Comparison of ENCODE assay signal across 23 cellular contexts in genomic region chr12:46304080-46304479, GRCh38. TPM values are rescaled to one million over a fixed set of nuclear protein-coding genes. Genes with fewer than 3 reads are reported as not detected.
DNase-seq lines count a peak whose midpoint lies in the region; ATAC-seq and TF ChIP-seq lines count a peak whose summit lies in the region.
"Had no signal": no experiment of that assay in that cellular context is flagged by ENCODE, and none has a peak within 500 bp of the region (broad histone marks: within the 10 kb centered on the region; RNA-seq: fewer than 3 reads in every experiment).

No MANE protein-coding gene starts in this region.

- H3K9me3 Mint-ChIP-seq in activated CD4-positive, alpha-beta T cell treated with anti-CD3 and anti-CD28 coated beads, Interleukin-2, amount 10 ng/mL, durations not matched to agents 24 days and 14 days = no peaks in the 10 kb centered on the region

- H3K4me3 ChIP-seq in adipocyte (ENCODE audit: low read length) (no peak overlapping the region), fibroblast of the aortic adventitia (ENCODE audit: low read depth, low read length) (no peak overlapping the region), stomach smooth muscle (ENCODE audit: low read length in 2 of 2) (peak overlapping the region in 1 of 2 donors; percentile 30)
- H3K4me3 ChIP-seq: BLaER1 treated with 17β-estradiol and CSF1 and Interleukin-3, amounts not matched to agents 10 nM and 100 nM; colonic mucosa; heart left ventricle; smooth muscle cell had no signal

- DNase-seq in activated CD4-positive, alpha-beta T cell treated with anti-CD3 and anti-CD28 coated beads, Interleukin-2, amount 10 ng/mL, durations not matched to agents 24 days and 14 days = peak; percentile 51
- no peak for DNase-seq in activated CD4-positive, alpha-beta T cell treated with anti-CD3 and anti-CD28 coated beads for 4 hours
- peak; percentile 41 for DNase-seq in adipocyte (ENCODE audit: low read depth)
- peak; percentile 44 for DNase-seq in fibroblast of the aortic adventitia (ENCODE audit: low read depth)
- no peak for DNase-seq in activated T-cell treated with anti-CD3 and anti-CD28 coated beads, Interleukin-2, amount 50 U/mL, for 48 hours
- no peak for DNase-seq in C1 segment of cervical spinal cord (lab: John Stamatoyannopoulos, UW)
- DNase-seq: activated CD4-positive, alpha-beta T cell treated with anti-CD3 and anti-CD28 coated beads, Interleukin-2, amount 50 U/mL, for 1 hour; activated CD8-positive, alpha-beta memory T cell treated with anti-CD3 and anti-CD28 coated beads, Interleukin-2, amount 10 ng/mL, durations not matched to agents 7 days and 5 days; activated naive CD4-positive, alpha-beta T cell treated with anti-CD3 and anti-CD28 coated beads for 36 hours; amniotic stem cell; colonic mucosa; heart left ventricle; Karpas-422; NCI-H1048; NCI-H1930; NCI-H82; OCI-M1; stimulated activated CD4-positive, alpha-beta T cell treated with anti-CD3 and anti-CD28 coated beads, Interleukin-2, amount 100 ng/mL, for 24 hours had no signal

- TF ChIP-seq CTCF in fibroblast of the aortic adventitia (IDR thresholded peaks at IDR 0.05; ENCODE audit: insufficient read depth, low read length) = no peak

- H3K9me3 ChIP-seq in adipocyte (ENCODE audit: control insufficient read depth, low read length) (peaks cover 14% of the 10 kb centered on the region), stomach smooth muscle (ENCODE audit: control insufficient read depth in 2 of 2, low read length in 2 of 2) (no peaks in the 10 kb centered on the region)
- H3K9me3 ChIP-seq: colonic mucosa had no signal

- ATAC-seq in HG02840 (IDR thresholded peaks at IDR 0.05; ENCODE audit: low FRiP score, unreplicated experiment) = no peak
- ATAC-seq: activated CD8-positive, alpha-beta memory T cell treated with anti-CD3 and anti-CD28 coated beads, Interleukin-2, amount 10 ng/mL, durations not matched to agents 7 days and 5 days; heart left ventricle had no signal

- H3K9ac ChIP-seq in adipocyte (ENCODE audit: low read length) (no peak overlapping the region), stomach smooth muscle (ENCODE audit: low read length in 2 of 2) (no peak overlapping the region)
- H3K9ac ChIP-seq: BLaER1 treated with 17β-estradiol and CSF1 and Interleukin-3, amounts not matched to agents 10 nM and 100 nM had no signal

- peaks cover 3% of the 10 kb centered on the region for H3K4me1 Mint-ChIP-seq in activated CD4-positive, alpha-beta T cell treated with anti-CD3 and anti-CD28 coated beads, Interleukin-2, amount 10 ng/mL, durations not matched to agents 24 days and 14 days
- H3K4me1 Mint-ChIP-seq: activated CD8-positive, alpha-beta memory T cell treated with anti-CD3 and anti-CD28 coated beads, Interleukin-2, amount 10 ng/mL, durations not matched to agents 7 days and 5 days had no signal

- no peaks in the 10 kb centered on the region for H3K36me3 ChIP-seq in adipocyte (ENCODE audit: control insufficient read depth, insufficient read depth, low read length, severe bottlenecking)
- H3K36me3 ChIP-seq in stomach smooth muscle (ENCODE audit: control insufficient read depth in 2 of 2, insufficient read depth in 2 of 2, low read length in 2 of 2) = no peaks in the 10 kb centered on the region
- H3K36me3 ChIP-seq: BLaER1 treated with 17β-estradiol and CSF1 and Interleukin-3, amounts not matched to agents 10 nM and 100 nM; colonic mucosa; heart left ventricle had no signal

- no peaks in the 10 kb centered on the region for H3K36me3 Mint-ChIP-seq in activated CD4-positive, alpha-beta T cell treated with anti-CD3 and anti-CD28 coated beads, Interleukin-2, amount 10 ng/mL, durations not matched to agents 24 days and 14 days (ENCODE audit: low read depth)

- no peak overlapping the region for H3K27ac Mint-ChIP-seq in activated CD4-positive, alpha-beta T cell treated with anti-CD3 and anti-CD28 coated beads, Interleukin-2, amount 10 ng/mL, durations not matched to agents 24 days and 14 days
- H3K27ac Mint-ChIP-seq: activated CD8-positive, alpha-beta memory T cell treated with anti-CD3 and anti-CD28 coated beads, Interleukin-2, amount 10 ng/mL, durations not matched to agents 7 days and 5 days; activated naive CD4-positive, alpha-beta T cell treated with anti-CD3 and anti-CD28 coated beads for 36 hours; T-helper 2 cell treated with Interferon-gamma antibody and Interleukin-4, amounts not matched to agents 5 μg/mL and 100 μg/mL, for 36 hours had no signal

- H3K27me3 Mint-ChIP-seq in activated CD4-positive, alpha-beta T cell treated with anti-CD3 and anti-CD28 coated beads, Interleukin-2, amount 10 ng/mL, durations not matched to agents 24 days and 14 days = peaks cover 7% of the 10 kb centered on the region
- H3K27me3 Mint-ChIP-seq: activated CD8-positive, alpha-beta memory T cell treated with anti-CD3 and anti-CD28 coated beads, Interleukin-2, amount 10 ng/mL, durations not matched to agents 7 days and 5 days had no signal

- H3K27me3 ChIP-seq in adipocyte (replicated peaks; ENCODE audit: control insufficient read depth, insufficient read depth, low read length) (no peaks in the 10 kb centered on the region), stomach smooth muscle (ENCODE audit: control insufficient read depth in 1 of 2, insufficient read depth in 2 of 2, low read length in 2 of 2) (no peaks in the 10 kb centered on the region)
- H3K27me3 ChIP-seq: BLaER1 treated with 17β-estradiol and CSF1 and Interleukin-3, amounts not matched to agents 10 nM and 100 nM; colonic mucosa; heart left ventricle had no signal

- H3K27ac ChIP-seq in stomach smooth muscle (ENCODE audit: low read length) = peak overlapping the region; percentile 13
- H3K27ac ChIP-seq: BLaER1 treated with 17β-estradiol and CSF1 and Interleukin-3, amounts not matched to agents 10 nM and 100 nM; colonic mucosa had no signal

- intact Hi-C loops in activated CD4-positive, alpha-beta T cell treated with anti-CD3 and anti-CD28 coated beads, Interleukin-2, amount 10 ng/mL, durations not matched to agents 24 days and 14 days (cut with micrococcal nuclease) = no loop called here

- no peak overlapping the region for H3K4me3 Mint-ChIP-seq in activated CD4-positive, alpha-beta T cell treated with anti-CD3 and anti-CD28 coated beads, Interleukin-2, amount 10 ng/mL, durations not matched to agents 24 days and 14 days
- H3K4me3 Mint-ChIP-seq: activated CD8-positive, alpha-beta memory T cell treated with anti-CD3 and anti-CD28 coated beads, Interleukin-2, amount 10 ng/mL, durations not matched to agents 7 days and 5 days; activated naive CD4-positive, alpha-beta T cell treated with anti-CD3 and anti-CD28 coated beads for 36 hours; T-helper 2 cell treated with Interferon-gamma antibody and Interleukin-4, amounts not matched to agents 5 μg/mL and 100 μg/mL, for 36 hours had no signal

- H3K4me1 ChIP-seq in adipocyte (ENCODE audit: control insufficient read depth, insufficient read depth, low read length) (peaks cover 5% of the 10 kb centered on the region), stomach smooth muscle (ENCODE audit: control insufficient read depth, insufficient read depth, low read length) (peaks cover 5% of the 10 kb centered on the region)
- H3K4me1 ChIP-seq: colonic mucosa had no signal

RNA-seq across cellular contexts. Expression of gene SLC38A1, which starts 35.2 kb away (rescaled TPM):
- 180 and 181 TPM in 2 replicates for total RNA-seq in activated CD4-positive, alpha-beta T cell treated with anti-CD3 and anti-CD28 coated beads, Interleukin-2, amount 10 ng/mL, durations not matched to agents 24 days and 14 days
- 87.0 and 203 TPM in 2 replicates for total RNA-seq in fibroblast of the aortic adventitia (ENCODE audit: low replicate concordance)

Comparison
In these comparisons a context has a peak if more than half of its experiments do, and no peak if none do; other contexts are left out.
1. DNase-seq: peak in activated CD4-positive, alpha-beta T cell treated with anti-CD3 and anti-CD28 coated beads, Interleukin-2, amount 10 ng/mL, durations not matched to agents 24 days and 14 days (single experiment), adipocyte (single experiment) and fibroblast of the aortic adventitia (single experiment); none in activated CD4-positive, alpha-beta T cell treated with anti-CD3 and anti-CD28 coated beads for 4 hours (0 of 2), activated T-cell treated with anti-CD3 and anti-CD28 coated beads, Interleukin-2, amount 50 U/mL, for 48 hours (0 of 2) and C1 segment of cervical spinal cord (0 of 14).